ENCODE assay signal across 22 cellular contexts in genomic region chr1:1618396-1619068, GRCh38. TPM values are rescaled to one million over a fixed set of nuclear protein-coding genes. Genes with fewer than 3 reads are reported as not detected.
"Had no signal": no experiment of that assay in that cellular context is flagged by ENCODE, and none has a peak within 500 bp of the region (broad histone marks: within the 10 kb centered on the region; RNA-seq: fewer than 3 reads in every experiment).

No MANE protein-coding gene starts in this region.

- H3K9me3 ChIP-seq: ascending aorta, prostate gland, right lobe of liver, thyroid gland, upper lobe of right lung had no signal

- H3K4me3 Mint-ChIP-seq: activated CD4-positive, alpha-beta memory T cell treated with anti-CD3 and anti-CD28 coated beads, Interleukin-2, amount 10 ng/mL, durations not matched to agents 7 days and 5 days had no signal

- H3K4me3 ChIP-seq: ascending aorta, neural progenitor cell, prostate gland, right lobe of liver, SJSA1, thyroid gland, upper lobe of right lung had no signal

- H2AFZ ChIP-seq: neural progenitor cell had no signal

- DNase-seq: activated CD4-positive, alpha-beta memory T cell treated with anti-CD3 and anti-CD28 coated beads, Interleukin-2, amount 10 ng/mL, durations not matched to agents 7 days and 5 days; activated CD4-positive, alpha-beta T cell treated with anti-CD3 and anti-CD28 coated beads for 4 hours; activated CD4-positive, CD25-positive, alpha-beta regulatory T cell; brain microvascular endothelial cell; central memory CD4-positive, alpha-beta T cell; effector memory CD4-positive, alpha-beta T cell; foreskin keratinocyte; hypothalamus; naive thymus-derived CD4-positive, alpha-beta T cell; small intestine; stimulated activated CD4-positive, alpha-beta T cell treated with anti-CD3 and anti-CD28 coated beads, Interleukin-15, amount 100 ng/mL, for 24 hours; stimulated activated naive CD4-positive, alpha-beta T cell; T1000; thyroid gland; upper lobe of right lung had no signal

- H3K27me3 Mint-ChIP-seq: activated CD4-positive, alpha-beta memory T cell treated with anti-CD3 and anti-CD28 coated beads, Interleukin-2, amount 10 ng/mL, durations not matched to agents 7 days and 5 days; naive thymus-derived CD4-positive, alpha-beta T cell had no signal

- H3K27me3 ChIP-seq: ascending aorta, brain microvascular endothelial cell, foreskin keratinocyte, neural progenitor cell, right lobe of liver, SJSA1, thyroid gland, upper lobe of right lung had no signal

- H3K9ac ChIP-seq: neural progenitor cell had no signal

- H3K36me3 ChIP-seq: neural progenitor cell, prostate gland, right lobe of liver had no signal

- ATAC-seq: activated naive CD4-positive, alpha-beta T cell treated with anti-CD3 and anti-CD28 coated beads, Interleukin-2, amount 50 U/mL, for 72 hours; foreskin keratinocyte; naive thymus-derived CD4-positive, alpha-beta T cell; right lobe of liver; upper lobe of right lung had no signal

- H3K4me1 ChIP-seq: foreskin keratinocyte had no signal

- H3K4me2 ChIP-seq: neural progenitor cell had no signal

- H3K27ac Mint-ChIP-seq: activated CD4-positive, alpha-beta memory T cell treated with anti-CD3 and anti-CD28 coated beads, Interleukin-2, amount 10 ng/mL, durations not matched to agents 7 days and 5 days; neural progenitor cell had no signal

- H3K9me3 Mint-ChIP-seq: activated CD4-positive, alpha-beta memory T cell treated with anti-CD3 and anti-CD28 coated beads, Interleukin-2, amount 10 ng/mL, durations not matched to agents 7 days and 5 days; activated naive CD4-positive, alpha-beta T cell treated with anti-CD3 and anti-CD28 coated beads, Interleukin-2, amount 50 U/mL, for 72 hours; neural progenitor cell had no signal

- H3K27ac ChIP-seq: ascending aorta, brain microvascular endothelial cell, foreskin keratinocyte, neural progenitor cell, prostate gland, right lobe of liver, SJSA1, thyroid gland, upper lobe of right lung had no signal

RNA-seq across cellular contexts. Expression of gene MMP23B, which starts 13.4 kb away (rescaled TPM):
- total RNA-seq: dermis microvascular lymphatic vessel endothelial cell had no signal
